Comparison of ENCODE assay signal across 33 cellular contexts in the genomic region with DNA sequence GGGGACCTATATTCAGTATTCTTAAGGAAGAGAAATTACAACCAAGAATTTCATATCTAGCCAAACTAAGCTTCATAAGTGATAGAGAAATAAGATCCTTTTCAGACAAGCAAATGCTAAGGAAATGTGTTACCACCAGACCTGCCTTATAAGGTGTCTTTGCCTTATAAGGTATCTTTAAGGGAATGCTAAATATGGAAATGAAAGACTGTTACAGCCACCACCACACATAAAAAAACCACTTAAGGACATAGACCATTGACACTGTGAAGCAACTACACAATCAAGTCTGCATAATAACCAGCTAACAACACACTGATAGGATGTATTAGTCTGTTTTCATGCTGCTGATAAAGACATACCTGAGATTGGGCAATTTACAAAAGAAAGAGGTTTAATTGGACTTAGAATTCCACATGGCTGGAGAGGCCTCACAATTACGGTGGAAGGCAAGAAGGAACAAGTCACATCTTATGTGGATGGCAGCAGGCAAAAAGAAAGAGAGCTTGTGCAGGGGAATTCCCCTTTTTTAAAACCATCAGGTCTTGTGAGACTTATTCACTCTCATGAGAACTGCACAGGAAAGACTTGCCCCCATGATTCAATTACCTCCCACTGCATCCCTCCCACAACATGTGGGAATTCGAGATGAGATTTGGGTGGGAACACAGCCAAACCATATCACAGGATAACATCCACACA.
DNase-seq lines count a peak whose midpoint lies in the region; ATAC-seq, FAIRE-seq and TF ChIP-seq lines count a peak whose summit lies in the region.
"Had no signal": no experiment of that assay in that cellular context is flagged by ENCODE, and none has a peak within 500 bp of the region (broad histone marks: within the 10 kb centered on the region; RNA-seq: fewer than 3 reads in every experiment).

No MANE protein-coding gene starts in this region.

- CTCF ChIA-PET in H1 (lab: Charles Lee; ENCODE audit: partially characterized antibody) = interaction anchor here (0.6 kb wide), 1 partner anchor 1839 kb away, joined by 3 read pairs; no protein-coding TSS in a partner anchor

- no peak overlapping the region for H2BK12ac ChIP-seq in H1 (ENCODE audit: low read depth, low read length)

- H2AFZ ChIP-seq in GM23338 (peak overlapping the region; percentile 11; the same call in 1 of the 2 replicates), H1 (ENCODE audit: low read length) (peak overlapping the region; percentile 58; the same call in 1 of the 2 replicates)
- H2AFZ ChIP-seq: neural progenitor cell, parathyroid adenoma had no signal

- no peaks in the 10 kb centered on the region for H3K27me3 Mint-ChIP-seq in GM23338 (ENCODE audit: insufficient read depth, low read depth, poor library complexity)

- H3F3A ChIP-seq in GM23338 (replicated peaks; ENCODE audit: low read depth) = no peaks in the 10 kb centered on the region

- H4K8ac ChIP-seq in H1 (ENCODE audit: extremely low read depth, insufficient read depth, low read length) = no peak overlapping the region

- H3K36me3 ChIP-seq in GM23338 (ENCODE audit: insufficient read depth) (peaks cover 7% of the 10 kb centered on the region), H1 (ENCODE audit: control insufficient read depth in 2 of 4, insufficient read depth in 4 of 4, low read length in 3 of 4) (no peaks in the 10 kb centered on the region)
- H3K36me3 ChIP-seq: BLaER1, left ventricle myocardium inferior, neural progenitor cell, right atrium auricular region had no signal

- no peak for TF ChIP-seq POLR2A in H1 (IDR thresholded peaks at IDR 0.05; ENCODE audit: control extremely low read depth in 1 of 2, low read depth in 2 of 2, low read length in 2 of 2)

- no peak overlapping the region for H2BK5ac ChIP-seq in H1 (ENCODE audit: low read depth, low read length)

- no peak overlapping the region for H3K4me3 Mint-ChIP-seq in GM23338
- H3K4me3 Mint-ChIP-seq: activated T-cell treated with anti-CD3 and anti-CD28 coated beads, Interleukin-2, amount 50 U/mL, for 24 hours; central memory CD8-positive, alpha-beta T cell; neural progenitor cell; T-helper 1 cell treated with Interleukin-12 subunit alpha and Interleukin-12 subunit beta and Interleukin-4 antibody, amounts not matched to agents 30 μg/mL and 1 μg/mL, for 36 hours had no signal

- POLR2A ChIA-PET in H1 (lab: Charles Lee; ENCODE audit: partially characterized antibody) = no interaction called here

- H3K27ac Mint-ChIP-seq in GM23338 = no peak overlapping the region
- H3K27ac Mint-ChIP-seq: activated T-cell treated with anti-CD3 and anti-CD28 coated beads, Interleukin-2, amount 50 U/mL, for 24 hours; neural progenitor cell; T-helper 1 cell treated with Interleukin-12 subunit alpha and Interleukin-12 subunit beta and Interleukin-4 antibody, amounts not matched to agents 30 μg/mL and 1 μg/mL, for 36 hours had no signal

- ATAC-seq in GM23338 = no peak
- ATAC-seq in HG03378 (IDR thresholded peaks at IDR 0.05; ENCODE audit: unreplicated experiment) = peak; percentile 40
- no peak for ATAC-seq in GM21528 (IDR thresholded peaks at IDR 0.05; ENCODE audit: low FRiP score, unreplicated experiment)
- ATAC-seq: stimulated activated naive CD8-positive, alpha-beta T cell treated with anti-CD3 and anti-CD28 coated beads, Interleukin-15, Interleukin-2, amounts not matched to agents 100 U/mL and 50 U/mL, for 24 hours had no signal

- DNase-seq in GM23338 (ENCODE audit: low spot score) = no peak
- no peak for DNase-seq in H1 (ENCODE audit: low read depth in 1 of 2, low spot score in 2 of 2)
- DNase-seq in myocyte (ENCODE audit: low read depth) = peak; percentile 1
- no peak for DNase-seq in NCI-H446 treated with DMSO at 0.1 percent for 48 hours (lab: John Stamatoyannopoulos, UW)
- DNase-seq in activated naive CD4-positive, alpha-beta T cell (lab: John Stamatoyannopoulos, UW) = no peak
- no peak for DNase-seq in GM13976 (ENCODE audit: low spot score)
- DNase-seq: activated CD4-positive, alpha-beta T cell treated with anti-CD3 and anti-CD28 coated beads, Interleukin-2, amount 50 U/mL, for 1 hour; activated CD4-positive, CD25-positive, alpha-beta regulatory T cell; activated gamma-delta T cell; activated T-cell treated with anti-CD3 and anti-CD28 coated beads, Interleukin-2, amount 50 U/mL, for 24 hours; dermis blood vessel endothelial cell; hippocampal formation; left ventricle myocardium inferior; NCI-H1092 treated with DMSO at 0.1 percent for 48 hours; NCI-H1694 treated with DMSO at 0.1 percent for 48 hours; NCI-H524 treated with DMSO at 0.1 percent for 48 hours; OCI-M1; stimulated activated CD4-positive, alpha-beta T cell treated with anti-CD3 and anti-CD28 coated beads, Interleukin-1b, Interleukin-23, amount 100 ng/mL, for 48 hours; stimulated activated naive CD8-positive, alpha-beta T cell treated with anti-CD3 and anti-CD28 coated beads, Interleukin-15, Interleukin-2, amounts not matched to agents 100 U/mL and 50 U/mL, for 24 hours; testis had no signal

- 82% methylated on average over 2 of the region's 2 CpGs; no CpG with 5 or more reads in 1 of the 2 experiments for WGBS in H1 (ENCODE audit: extremely low coverage in 1 of 2, insufficient coverage in 1 of 2, insufficient read length in 1 of 2, insufficient replicate concordance in 2 of 2, low coverage in 1 of 2, low lambda C conversion rate in 2 of 2, missing lambda C conversion rate in 1 of 2), 2 experiments

- H2AK5ac ChIP-seq in H1 (ENCODE audit: low read depth, low read length) = no peak overlapping the region

- no peak overlapping the region for H4K5ac ChIP-seq in H1 (ENCODE audit: insufficient read length, low read depth, low read length)

- peaks cover 13% of the 10 kb centered on the region for H3K4me1 Mint-ChIP-seq in GM23338
- H3K4me1 Mint-ChIP-seq: central memory CD8-positive, alpha-beta T cell; neural progenitor cell had no signal

- H2BK120ac ChIP-seq in H1 (replicated peaks; ENCODE audit: low read depth, low read length) = no peak overlapping the region

- H3K36me3 Mint-ChIP-seq in GM23338 (ENCODE audit: low read depth) = peaks cover 22% of the 10 kb centered on the region
- H3K36me3 Mint-ChIP-seq: neural progenitor cell had no signal

- H3K9me3 Mint-ChIP-seq in GM23338 = peaks cover 28% of the 10 kb centered on the region
- H3K9me3 Mint-ChIP-seq: central memory CD8-positive, alpha-beta T cell had no signal

- H2BK20ac ChIP-seq in H1 (ENCODE audit: low read length) = no peak overlapping the region

- H3K4me2 ChIP-seq in GM23338 (no peak overlapping the region), H1 (ENCODE audit: insufficient read depth in 1 of 2, low read depth in 2 of 2, low read length in 2 of 2) (no peak overlapping the region)
- H3K4me2 ChIP-seq: BLaER1, neural progenitor cell, smooth muscle cell had no signal

- no peak for TF ChIP-seq CTCF in GM23338 (conservative IDR thresholded peaks at IDR 0.05; ENCODE audit: low read depth in 2 of 2)
- no peak for TF ChIP-seq CTCF in H1 (IDR thresholded peaks at IDR 0.05; ENCODE audit: control extremely low read depth in 1 of 3, insufficient read depth in 1 of 3, low read depth in 1 of 3, low read length in 3 of 3)
- TF ChIP-seq CTCF in GM13976 (IDR thresholded peaks at IDR 0.05; ENCODE audit: borderline replicate concordance, control extremely low read depth, extremely low read depth, insufficient read depth, missing control alignments) = no peak

- H3K27ac ChIP-seq in GM23338 (ENCODE audit: low read depth) (no peak overlapping the region), H1 (ENCODE audit: low read depth, low read length) (no peak overlapping the region)
- H3K27ac ChIP-seq: BLaER1, left ventricle myocardium inferior, neural progenitor cell, parathyroid adenoma, right atrium auricular region, RWPE1, SK-N-MC, testis had no signal

- H3K23me2 ChIP-seq in H1 (ENCODE audit: low read depth, low read length) = no peaks in the 10 kb centered on the region

- H3K4me1 ChIP-seq in GM23338 (ENCODE audit: insufficient read depth) (no peaks in the 10 kb centered on the region; the same call in 1 of the 2 replicates), H1 (replicated peaks in 1 of 4; ENCODE audit: control insufficient read depth in 3 of 4, insufficient read depth in 4 of 4, low read length in 3 of 4) (no peaks in the 10 kb centered on the region)
- H3K4me1 ChIP-seq: BLaER1, left ventricle myocardium inferior, neural progenitor cell, parathyroid adenoma, testis had no signal

- H3K23ac ChIP-seq in H1 (ENCODE audit: insufficient read length) = no peak overlapping the region

- TF ChIP-seq RAD21 in H1 (IDR thresholded peaks at IDR 0.05 in 1 of 2, conservative IDR thresholded peaks at IDR 0.05 in 1 of 2; ENCODE audit: low read depth in 2 of 2, low read length in 2 of 2) = no peak

- H4K20me1 ChIP-seq in GM23338 (replicated peaks; ENCODE audit: insufficient read depth) (no peaks in the 10 kb centered on the region), H1 (replicated peaks in 1 of 2; ENCODE audit: control insufficient read depth in 1 of 2, insufficient read depth in 2 of 2, low read length in 2 of 2) (no peaks in the 10 kb centered on the region)
- H4K20me1 ChIP-seq: BLaER1 had no signal

- peaks cover 15% of the 10 kb centered on the region for H3K9me2 ChIP-seq in GM23338 (ENCODE audit: insufficient read depth)

- no peak overlapping the region for H3K9ac ChIP-seq in H1 (replicated peaks in 1 of 4; ENCODE audit: extremely low read depth in 1 of 4, low read depth in 3 of 4, low read length in 3 of 4)
- H3K9ac ChIP-seq: BLaER1, neural progenitor cell, parathyroid adenoma had no signal

- H3K27me3 ChIP-seq in GM23338 (ENCODE audit: insufficient read depth) (no peaks in the 10 kb centered on the region), H1 (replicated peaks in 1 of 4; ENCODE audit: control insufficient read depth in 3 of 4, extremely low read depth in 1 of 4, insufficient read depth in 3 of 4, low read length in 3 of 4) (no peaks in the 10 kb centered on the region)
- H3K27me3 ChIP-seq: BLaER1, neural progenitor cell, right atrium auricular region, testis had no signal

- no peaks in the 10 kb centered on the region for H3K79me2 ChIP-seq in GM23338 (replicated peaks; ENCODE audit: insufficient read depth)
- no peaks in the 10 kb centered on the region for H3K79me2 ChIP-seq in H1 (ENCODE audit: control insufficient read depth in 1 of 2, insufficient read depth in 2 of 2, low read length in 2 of 2)
- H3K79me2 ChIP-seq: parathyroid adenoma had no signal

- H2BK15ac ChIP-seq in H1 (ENCODE audit: low read length) = no peak overlapping the region

- H4K91ac ChIP-seq in H1 (replicated peaks; ENCODE audit: insufficient read length, low read length) = no peak overlapping the region

- H3K18ac ChIP-seq in H1 (ENCODE audit: extremely low read depth, low read length) = no peak overlapping the region

- H3K56ac ChIP-seq in H1 (replicated peaks; ENCODE audit: insufficient read length, low read depth, low read length) = no peak overlapping the region

- in situ Hi-C loops in GM13976 (cut with MboI; ENCODE audit: low sequenced_read_pairs, unreplicated experiment) = no loop called here

- no peak overlapping the region for H3K4ac ChIP-seq in H1 (replicated peaks; ENCODE audit: insufficient read length, low read depth, low read length)

- H3K9me3 ChIP-seq in H1 (ENCODE audit: insufficient read depth in 2 of 2, low read depth in 1 of 2, low read length in 1 of 2) = peaks cover 10 to 14% of the 10 kb centered on the region in 2 experiments
- H3K9me3 ChIP-seq: right atrium auricular region, testis had no signal

- H3K4me3 ChIP-seq in GM23338 (no peak overlapping the region), H1 (ENCODE audit: extremely low read depth in 1 of 4, insufficient read depth in 2 of 4, low read depth in 3 of 4, low read length in 4 of 4) (no peak overlapping the region)
- H3K4me3 ChIP-seq: BLaER1, left ventricle myocardium inferior, neural progenitor cell, right atrium auricular region, SK-N-MC, smooth muscle cell, testis had no signal

- no peak for TF ChIP-seq EP300 in H1 (IDR thresholded peaks at IDR 0.05; ENCODE audit: borderline replicate concordance in 1 of 2, low read depth in 2 of 2, low read length in 2 of 2)

- no peak for FAIRE-seq in H1 (lab: Jason Lieb, UNC)
- FAIRE-seq: endometrium, H54 had no signal

- no peaks in the 10 kb centered on the region for H3K79me1 ChIP-seq in H1 (ENCODE audit: low read depth, low read length)

- no peak overlapping the region for H3K14ac ChIP-seq in H1 (ENCODE audit: insufficient read length)
